ENCODE assay signal across 22 cellular contexts in the genomic region with DNA sequence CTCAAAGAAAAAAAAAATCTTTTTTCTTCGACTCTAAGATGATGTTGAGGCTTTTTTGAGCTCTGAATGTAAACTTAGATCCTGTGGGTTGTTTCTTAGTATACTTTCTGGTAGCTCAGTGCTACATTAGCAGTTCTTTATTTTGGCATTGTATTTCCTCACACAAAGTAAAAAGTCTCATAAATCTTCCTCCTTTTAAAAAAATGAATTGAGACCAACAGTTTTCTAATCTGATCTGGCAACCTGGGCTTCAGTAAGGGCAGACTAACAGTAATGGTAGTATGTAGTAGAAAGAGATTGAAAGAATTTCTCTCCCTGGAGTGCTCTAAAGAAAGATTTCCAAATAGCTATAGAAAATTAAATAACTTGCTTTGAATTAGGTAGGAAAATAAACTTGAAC.
"Had no signal": no experiment of that assay in that cellular context is flagged by ENCODE, and none has a peak within 500 bp of the region (broad histone marks: within the 10 kb centered on the region; RNA-seq: fewer than 3 reads in every experiment).

No MANE protein-coding gene starts in this region.

- DNase-seq: colonic mucosa; dermis blood vessel endothelial cell; effector memory CD4-positive, alpha-beta T cell; erythroblast; esophagus squamous epithelium; hypothalamus; immature natural killer cell; left ventricle myocardium superior; lower lobe of right lung; right lobe of liver; small intestine; stimulated activated CD4-positive, alpha-beta T cell treated with anti-CD3 and anti-CD28 coated beads, Interleukin-15, amount 100 ng/mL, for 24 hours; stimulated activated CD4-positive, alpha-beta T cell treated with anti-CD3 and anti-CD28 coated beads, Interleukin-2, amount 100 ng/mL, for 48 hours; stimulated activated naive CD4-positive, alpha-beta T cell; stimulated activated naive CD8-positive, alpha-beta T cell treated with anti-CD3 and anti-CD28 coated beads, Interleukin-15, amount 100 ng/mL, for 72 hours; thyroid gland; trophoblast cell had no signal

- H3K9me3 ChIP-seq: colonic mucosa, esophagus squamous epithelium, lower lobe of right lung, right lobe of liver, suprapubic skin, thyroid gland, vagina had no signal

- FAIRE-seq: frontal cortex, small intestine had no signal

- ATAC-seq: left ventricle myocardium superior; lower lobe of right lung; natural killer cell treated with Interleukin-12 subunit alpha and Interleukin-12 subunit beta and Interleukin-15 and Interleukin-18, amount 100 ng/mL, for 72 hours; right lobe of liver; stimulated activated naive CD8-positive, alpha-beta T cell treated with anti-CD3 and anti-CD28 coated beads, Interleukin-15, amount 100 ng/mL, for 72 hours had no signal

- H3K4me3 ChIP-seq: colonic mucosa, esophagus squamous epithelium, lower lobe of right lung, right lobe of liver, suprapubic skin, thyroid gland, vagina had no signal

- H3K9ac ChIP-seq: parathyroid adenoma had no signal

- H2AFZ ChIP-seq: parathyroid adenoma had no signal

- H3K27me3 ChIP-seq: colonic mucosa, esophagus squamous epithelium, right lobe of liver, suprapubic skin, thyroid gland, vagina had no signal

- H3K27ac ChIP-seq: colonic mucosa, esophagus squamous epithelium, lower lobe of right lung, parathyroid adenoma, right lobe of liver, suprapubic skin, thyroid gland, vagina had no signal

- H3K4me1 ChIP-seq: colonic mucosa, esophagus squamous epithelium, lower lobe of right lung, parathyroid adenoma, right lobe of liver, suprapubic skin, vagina had no signal

- H3K36me3 ChIP-seq: colonic mucosa, right lobe of liver, thyroid gland, vagina had no signal
